Comparison of ENCODE assay signal across 12 cellular contexts in the genomic region with DNA sequence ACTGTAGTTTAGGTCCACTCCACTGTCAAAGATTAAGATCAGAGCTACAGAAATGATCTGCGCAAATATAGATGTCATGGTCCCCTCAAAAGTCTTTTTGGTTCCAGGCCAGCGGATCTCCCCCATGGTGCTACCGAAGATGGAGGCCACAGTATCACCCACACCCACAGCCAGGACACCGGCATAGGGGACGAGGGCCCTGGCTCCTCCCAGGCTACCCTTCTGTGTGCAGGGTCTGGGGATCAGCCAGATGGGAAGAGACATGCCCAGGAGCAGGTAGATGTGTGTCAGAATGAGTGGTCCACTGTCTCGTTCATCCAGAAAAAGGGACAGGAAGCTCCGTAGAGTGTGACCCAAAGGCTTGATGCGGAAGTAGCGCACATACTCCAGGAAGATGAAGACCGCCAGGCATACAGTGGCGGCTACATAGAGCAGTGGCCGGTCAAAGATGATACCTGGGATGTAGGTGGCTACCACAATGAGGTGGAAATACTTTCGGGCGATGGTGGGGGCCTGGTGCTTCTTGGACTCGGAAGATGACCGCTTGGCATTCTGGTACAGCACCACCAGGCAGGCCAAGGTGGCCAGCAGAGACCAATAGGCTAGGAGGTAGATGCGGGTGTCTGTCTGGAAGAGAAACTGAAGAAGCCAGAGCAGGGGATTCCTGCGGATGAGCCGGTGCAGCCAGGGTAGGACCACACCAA. TPM values are rescaled to one million over a fixed set of nuclear protein-coding genes. Genes with fewer than 3 reads are reported as not detected.
A peak's percentile ranks its signal among the peaks of the same experiment; 100 is the strongest.
DNase-seq lines count a peak whose midpoint lies in the region; ATAC-seq and TF ChIP-seq lines count a peak whose summit lies in the region.
"Had no signal": no experiment of that assay in that cellular context is flagged by ENCODE, and none has a peak within 500 bp of the region (broad histone marks: within the 10 kb centered on the region; RNA-seq: fewer than 3 reads in every experiment).

No MANE protein-coding gene starts in this region.

- H3K27ac Mint-ChIP-seq in activated CD4-positive, alpha-beta memory T cell treated with anti-CD3 and anti-CD28 coated beads, Interleukin-2, amount 10 ng/mL, durations not matched to agents 7 days and 5 days = peak overlapping the region; percentile 29
- peak overlapping the region; percentile 98 for H3K27ac Mint-ChIP-seq in stimulated activated naive B cell treated with anti-CD40 and anti-IgM and Interleukin-4, amounts not matched to agents 10 μg/mL and 1 μg/mL and 100 μg/mL, for 72 hours

- H3K4me3 ChIP-seq in iPS-20b (ENCODE audit: low read length) = peak overlapping the region; percentile 89

- no peak for TF ChIP-seq CTCF in foreskin keratinocyte (conservative IDR thresholded peaks at IDR 0.05)

- H3K4me1 ChIP-seq in iPS-20b (ENCODE audit: insufficient read depth, low read length) = peaks cover 6% of the 10 kb centered on the region
- no peaks in the 10 kb centered on the region for H3K4me1 ChIP-seq in foreskin keratinocyte

- H3K27ac ChIP-seq in iPS-20b (ENCODE audit: low read length) = no peak overlapping the region
- no peak overlapping the region for H3K27ac ChIP-seq in foreskin keratinocyte
- H3K27ac ChIP-seq: colonic mucosa had no signal

- ATAC-seq in activated T-cell treated with anti-CD3 and anti-CD28 coated beads, Interleukin-2, amount 50 U/mL, for 4 hours = no peak
- ATAC-seq in stimulated activated naive B cell treated with anti-CD40 and anti-IgM and Interleukin-4, amounts not matched to agents 10 μg/mL and 1 μg/mL and 100 μg/mL, for 72 hours (replicated peaks) = no peak
- no peak for ATAC-seq in foreskin keratinocyte
- ATAC-seq in HG03196 (IDR thresholded peaks at IDR 0.05; ENCODE audit: unreplicated experiment) = no peak

- POLR2A ChIA-PET in activated CD4-positive, alpha-beta memory T cell treated with anti-CD3 and anti-CD28 coated beads, Interleukin-2, amount 10 ng/mL, durations not matched to agents 7 days and 5 days (lab: Charles Lee) = interaction anchor here (1.1 to 1.2 kb wide), 2 partner anchors 9 to 64 kb away, joined by 3 to 4 read pairs; a partner anchor contains a TSS

- peaks cover 10% of the 10 kb centered on the region for H3K36me3 Mint-ChIP-seq in activated T-cell treated with anti-CD3 and anti-CD28 coated beads, Interleukin-2, amount 50 U/mL, for 4 hours (ENCODE audit: insufficient read depth)
- peaks cover 12% of the 10 kb centered on the region for H3K36me3 Mint-ChIP-seq in activated CD4-positive, alpha-beta memory T cell treated with anti-CD3 and anti-CD28 coated beads, Interleukin-2, amount 10 ng/mL, durations not matched to agents 7 days and 5 days (ENCODE audit: low read depth)
- H3K36me3 Mint-ChIP-seq in stimulated activated naive B cell treated with anti-CD40 and anti-IgM and Interleukin-4, amounts not matched to agents 10 μg/mL and 1 μg/mL and 100 μg/mL, for 72 hours = peaks cover 18 to 35% of the 10 kb centered on the region in 2 donors

- no peaks in the 10 kb centered on the region for H3K9me3 Mint-ChIP-seq in activated T-cell treated with anti-CD3 and anti-CD28 coated beads, Interleukin-2, amount 50 U/mL, for 4 hours
- no peaks in the 10 kb centered on the region for H3K9me3 Mint-ChIP-seq in activated CD4-positive, alpha-beta memory T cell treated with anti-CD3 and anti-CD28 coated beads, Interleukin-2, amount 10 ng/mL, durations not matched to agents 7 days and 5 days
- no peaks in the 10 kb centered on the region for H3K9me3 Mint-ChIP-seq in stimulated activated naive B cell treated with anti-CD40 and anti-IgM and Interleukin-4, amounts not matched to agents 10 μg/mL and 1 μg/mL and 100 μg/mL, for 72 hours

- no peak overlapping the region for H3K9ac ChIP-seq in iPS-20b (ENCODE audit: low read depth, low read length)

- no peaks in the 10 kb centered on the region for H3K27me3 Mint-ChIP-seq in activated T-cell treated with anti-CD3 and anti-CD28 coated beads, Interleukin-2, amount 50 U/mL, for 4 hours (ENCODE audit: low read depth)
- H3K27me3 Mint-ChIP-seq in activated CD4-positive, alpha-beta memory T cell treated with anti-CD3 and anti-CD28 coated beads, Interleukin-2, amount 10 ng/mL, durations not matched to agents 7 days and 5 days = no peaks in the 10 kb centered on the region
- no peaks in the 10 kb centered on the region for H3K27me3 Mint-ChIP-seq in stimulated activated naive B cell treated with anti-CD40 and anti-IgM and Interleukin-4, amounts not matched to agents 10 μg/mL and 1 μg/mL and 100 μg/mL, for 72 hours

- H3K9me3 ChIP-seq in iPS-20b (ENCODE audit: insufficient read depth, low read depth, low read length) = no peaks in the 10 kb centered on the region
- H3K9me3 ChIP-seq: colonic mucosa, Peyer's patch had no signal

- H3K4me1 Mint-ChIP-seq in activated T-cell treated with anti-CD3 and anti-CD28 coated beads, Interleukin-2, amount 50 U/mL, for 4 hours (ENCODE audit: low read depth) = peaks cover 23% of the 10 kb centered on the region
- H3K4me1 Mint-ChIP-seq in activated CD4-positive, alpha-beta memory T cell treated with anti-CD3 and anti-CD28 coated beads, Interleukin-2, amount 10 ng/mL, durations not matched to agents 7 days and 5 days = peaks cover 33% of the 10 kb centered on the region
- H3K4me1 Mint-ChIP-seq in stimulated activated naive B cell treated with anti-CD40 and anti-IgM and Interleukin-4, amounts not matched to agents 10 μg/mL and 1 μg/mL and 100 μg/mL, for 72 hours = peaks cover 22 to 41% of the 10 kb centered on the region in 2 donors

- CTCF ChIA-PET in activated CD4-positive, alpha-beta memory T cell treated with anti-CD3 and anti-CD28 coated beads, Interleukin-2, amount 10 ng/mL, durations not matched to agents 7 days and 5 days (lab: Charles Lee) = interaction anchor here (1.7 kb wide), 1 partner anchor 17 kb away, joined by 5 read pairs; no protein-coding TSS in a partner anchor

- H3K36me3 ChIP-seq in iPS-20b (ENCODE audit: insufficient read depth, low read depth, low read length) = peaks cover 25% of the 10 kb centered on the region; the same call in 1 of the 2 replicates
- H3K36me3 ChIP-seq: colonic mucosa, Peyer's patch had no signal

- no peak for DNase-seq in activated T-cell treated with anti-CD3 and anti-CD28 coated beads, Interleukin-2, amount 50 U/mL, for 4 hours
- no peak for DNase-seq in activated T-cell treated with anti-CD3 and anti-CD28 coated beads for 4 hours
- no peak for DNase-seq in activated CD4-positive, alpha-beta memory T cell treated with anti-CD3 and anti-CD28 coated beads, Interleukin-2, amount 10 ng/mL, durations not matched to agents 7 days and 5 days
- no peak for DNase-seq in stimulated activated naive B cell treated with anti-CD40 and anti-IgM and Interleukin-4, amounts not matched to agents 10 μg/mL and 1 μg/mL and 100 μg/mL, for 72 hours
- no peak for DNase-seq in foreskin keratinocyte
- no peak for DNase-seq in NCI-H2081 (lab: John Stamatoyannopoulos, UW)
- DNase-seq: activated CD8-positive, alpha-beta memory T cell treated with anti-CD3 and anti-CD28 coated beads for 24 hours; colonic mucosa; NCI-H1436 treated with DMSO at 0.1 percent for 48 hours had no signal

- H3K27me3 ChIP-seq in iPS-20b (ENCODE audit: insufficient read depth, low read length) (no peaks in the 10 kb centered on the region), foreskin keratinocyte (no peaks in the 10 kb centered on the region)
- H3K27me3 ChIP-seq: colonic mucosa, Peyer's patch had no signal

- peak overlapping the region; percentile 90 for H3K4me3 Mint-ChIP-seq in activated T-cell treated with anti-CD3 and anti-CD28 coated beads, Interleukin-2, amount 50 U/mL, for 4 hours
- peak overlapping the region; percentile 79 for H3K4me3 Mint-ChIP-seq in activated CD4-positive, alpha-beta memory T cell treated with anti-CD3 and anti-CD28 coated beads, Interleukin-2, amount 10 ng/mL, durations not matched to agents 7 days and 5 days
- peak overlapping the region; percentile 99 to 100 for H3K4me3 Mint-ChIP-seq in stimulated activated naive B cell treated with anti-CD40 and anti-IgM and Interleukin-4, amounts not matched to agents 10 μg/mL and 1 μg/mL and 100 μg/mL, for 72 hours

RNA-seq across cellular contexts. Expression of a gene that starts 1.5 kb away (rescaled TPM):
- 10 to 100 TPM; 14.4 to 15.8 (median 15.2) TPM for total RNA-seq in activated T-cell treated with anti-CD3 and anti-CD28 coated beads, Interleukin-2, amount 50 U/mL, for 4 hours
- 1 to 10 TPM; 7.0 TPM for total RNA-seq in activated CD4-positive, alpha-beta memory T cell treated with anti-CD3 and anti-CD28 coated beads, Interleukin-2, amount 10 ng/mL, durations not matched to agents 7 days and 5 days
- total RNA-seq in foreskin keratinocyte = 21.1 and 21.5 TPM in 2 replicates
- 20.2 and 22.0 TPM in 2 replicates for polyA plus RNA-seq in foreskin keratinocyte

RNA-seq across cellular contexts. Expression of a gene that starts 1.5 kb away (rescaled TPM):
- 100 to 1,000 TPM; 166 to 183 (median 167) TPM for total RNA-seq in activated T-cell treated with anti-CD3 and anti-CD28 coated beads, Interleukin-2, amount 50 U/mL, for 4 hours
- total RNA-seq in activated CD4-positive, alpha-beta memory T cell treated with anti-CD3 and anti-CD28 coated beads, Interleukin-2, amount 10 ng/mL, durations not matched to agents 7 days and 5 days = 10 to 100 TPM; 65.8 to 73.6 TPM
- 55.3 and 61.2 TPM in 2 replicates for total RNA-seq in foreskin keratinocyte
- 21.9 and 26.5 TPM in 2 replicates for polyA plus RNA-seq in foreskin keratinocyte

RNA-seq across cellular contexts. Expression of a gene that starts 25.2 kb away (rescaled TPM):
- under 1 TPM in 1 of 3 donors, not detected in 2; 0.20 TPM for total RNA-seq in activated T-cell treated with anti-CD3 and anti-CD28 coated beads, Interleukin-2, amount 50 U/mL, for 4 hours
- total RNA-seq in activated CD4-positive, alpha-beta memory T cell treated with anti-CD3 and anti-CD28 coated beads, Interleukin-2, amount 10 ng/mL, durations not matched to agents 7 days and 5 days = 1 to 10 TPM; 1.1 to 1.4 TPM
- total RNA-seq in foreskin keratinocyte = 8.2 and 12.9 TPM in 2 replicates
- polyA plus RNA-seq in foreskin keratinocyte = 11.6 and 19.9 TPM in 2 replicates
